In the genomic region with DNA sequence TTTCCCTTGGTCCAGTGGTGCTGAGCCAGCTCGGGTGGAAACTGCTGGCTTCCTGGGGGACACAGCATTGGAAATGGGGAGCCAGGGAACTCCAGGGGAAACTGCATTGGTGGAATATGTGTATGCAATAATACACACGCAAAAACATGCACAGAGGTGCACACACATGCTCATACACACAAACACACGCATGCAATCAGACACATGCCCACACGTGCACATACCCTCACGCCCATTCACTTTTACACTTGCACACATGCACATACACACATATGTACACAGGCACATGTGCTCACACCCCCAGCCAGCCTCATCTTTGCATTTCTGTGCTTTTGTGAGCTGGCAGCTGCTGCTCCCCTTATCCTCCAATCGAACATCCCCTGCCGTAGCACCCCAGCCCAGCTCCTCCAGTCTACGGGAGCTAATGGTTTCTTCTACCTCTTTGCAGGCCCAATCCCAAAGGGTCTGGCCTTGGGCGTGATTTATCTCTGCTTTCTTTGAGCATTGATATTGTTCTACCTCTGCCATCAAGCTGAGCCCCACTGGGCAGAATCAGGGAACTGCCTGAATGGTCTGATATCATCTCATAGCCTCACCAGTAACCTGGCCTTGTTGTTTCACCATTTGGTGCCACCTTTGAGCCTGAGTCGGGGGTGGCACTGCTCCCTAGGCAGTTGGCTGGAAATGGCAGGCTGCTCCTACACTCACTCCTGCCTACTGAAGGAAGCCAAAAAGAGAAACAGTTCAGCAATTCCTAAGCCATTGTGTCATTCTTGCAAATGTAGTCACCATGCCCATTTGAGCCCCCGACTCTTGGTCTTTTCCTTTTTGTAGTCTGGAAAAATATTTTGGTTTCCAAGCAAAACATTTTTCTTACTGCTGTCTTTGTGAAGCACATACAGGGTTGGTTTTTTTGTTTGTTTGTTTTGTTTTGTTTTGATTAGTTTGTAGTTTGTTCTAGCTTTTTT, we compare ENCODE assay signal across 20 cellular contexts.
DNase-seq lines count a peak whose midpoint lies in the region; ATAC-seq and TF ChIP-seq lines count a peak whose summit lies in the region.
"Had no signal": no experiment of that assay in that cellular context is flagged by ENCODE, and none has a peak within 500 bp of the region (broad histone marks: within the 10 kb centered on the region; RNA-seq: fewer than 3 reads in every experiment).

No MANE protein-coding gene starts in this region.

- no peaks in the 10 kb centered on the region for H3K9me3 Mint-ChIP-seq in type B pancreatic cell
- H3K9me3 Mint-ChIP-seq: activated naive CD4-positive, alpha-beta T cell treated with anti-CD3 and anti-CD28 coated beads, Interleukin-2, amount 50 U/mL, for 24 hours; activated T-cell treated with anti-CD3 and anti-CD28 coated beads, Interleukin-2, amount 50 U/mL, for 4 hours; stimulated activated naive B cell treated with anti-CD40 and anti-IgM and Interleukin-4, amounts not matched to agents 10 μg/mL and 1 μg/mL and 100 μg/mL, for 72 hours had no signal

- no peaks in the 10 kb centered on the region for H3K36me3 Mint-ChIP-seq in type B pancreatic cell
- H3K36me3 Mint-ChIP-seq: activated naive CD4-positive, alpha-beta T cell treated with anti-CD3 and anti-CD28 coated beads, Interleukin-2, amount 50 U/mL, for 24 hours; stimulated activated naive B cell treated with anti-CD40 and anti-IgM and Interleukin-4, amounts not matched to agents 10 μg/mL and 1 μg/mL and 100 μg/mL, for 72 hours had no signal

- H3K4me1 Mint-ChIP-seq in type B pancreatic cell (ENCODE audit: unreplicated experiment): no peaks in the 10 kb centered on the region
- H3K4me1 Mint-ChIP-seq: activated naive CD4-positive, alpha-beta T cell treated with anti-CD3 and anti-CD28 coated beads, Interleukin-2, amount 50 U/mL, for 24 hours had no signal

- in situ Hi-C loops in astrocyte of the spinal cord (cut with HindIII; ENCODE audit: low sequenced_read_pairs): no loop called here

- H3K27ac ChIP-seq in right atrium auricular region: no peak overlapping the region
- H3K27ac ChIP-seq: breast epithelium, C4-2B, RWPE1, tibial artery had no signal

- H3K27me3 Mint-ChIP-seq in type B pancreatic cell: no peaks in the 10 kb centered on the region
- H3K27me3 Mint-ChIP-seq: activated naive CD4-positive, alpha-beta T cell treated with anti-CD3 and anti-CD28 coated beads, Interleukin-2, amount 50 U/mL, for 24 hours had no signal

- H3K4me3 ChIP-seq in right atrium auricular region: no peak overlapping the region
- H3K4me3 ChIP-seq in astrocyte of the spinal cord (ENCODE audit: low read depth, low read length): no peak overlapping the region
- H3K4me3 ChIP-seq: breast epithelium, tibial artery had no signal

- ATAC-seq in Right ventricle myocardium inferior (no peak), HG03045 (IDR thresholded peaks at IDR 0.05; ENCODE audit: unreplicated experiment) (no peak)
- ATAC-seq: activated T-cell treated with anti-CD3 and anti-CD28 coated beads, Interleukin-2, amount 50 U/mL, for 4 hours; left cardiac atrium; stimulated activated naive B cell treated with anti-CD40 and anti-IgM and Interleukin-4, amounts not matched to agents 10 μg/mL and 1 μg/mL and 100 μg/mL, for 72 hours had no signal

- TF ChIP-seq CTCF in right atrium auricular region (IDR thresholded peaks at IDR 0.05) (no peak), astrocyte of the spinal cord (IDR thresholded peaks at IDR 0.05; ENCODE audit: low read depth, low read length) (no peak), type B pancreatic cell (conservative IDR thresholded peaks at IDR 0.05) (no peak)

- no peaks in the 10 kb centered on the region for H3K9me3 ChIP-seq in right atrium auricular region
- H3K9me3 ChIP-seq: breast epithelium, tibial artery had no signal

- no peaks in the 10 kb centered on the region for H3K4me1 ChIP-seq in right atrium auricular region
- H3K4me1 ChIP-seq: breast epithelium had no signal

- intact Hi-C loops in Right ventricle myocardium inferior (cut with DNase I): no loop called here

- DNase-seq in right atrium auricular region (ENCODE audit: low spot score) (peak; percentile 32), Right ventricle myocardium inferior (ENCODE audit: missing footprints) (no peak), astrocyte of the spinal cord (ENCODE audit: low read depth, low spot score) (peak; percentile 47), hepatic stellate cell (ENCODE audit: low spot score) (peak; percentile 24), type B pancreatic cell (ENCODE audit: extremely low spot score, unreplicated experiment) (peak; percentile 44), hypothalamus (lab: John Stamatoyannopoulos, UW) (no peak), NCI-H2196 (lab: John Stamatoyannopoulos, UW; ENCODE audit: unreplicated experiment) (no peak)
- DNase-seq: 8988T; activated T-cell treated with anti-CD3 and anti-CD28 coated beads, Interleukin-2, amount 50 U/mL, for 4 hours; hippocampal formation; left cardiac atrium; NCI-H1694 treated with DMSO at 0.1 percent for 48 hours; NCI-H345; stimulated activated naive B cell treated with anti-CD40 and anti-IgM and Interleukin-4, amounts not matched to agents 10 μg/mL and 1 μg/mL and 100 μg/mL, for 72 hours; tibial artery had no signal

- H3K4me3 Mint-ChIP-seq in type B pancreatic cell: no peak overlapping the region
- H3K4me3 Mint-ChIP-seq: activated naive CD4-positive, alpha-beta T cell treated with anti-CD3 and anti-CD28 coated beads, Interleukin-2, amount 50 U/mL, for 24 hours; activated T-cell treated with anti-CD3 and anti-CD28 coated beads, Interleukin-2, amount 50 U/mL, for 4 hours; stimulated activated naive B cell treated with anti-CD40 and anti-IgM and Interleukin-4, amounts not matched to agents 10 μg/mL and 1 μg/mL and 100 μg/mL, for 72 hours had no signal

- H3K27me3 ChIP-seq in right atrium auricular region: no peaks in the 10 kb centered on the region
- H3K27me3 ChIP-seq: tibial artery had no signal

- H3K36me3 ChIP-seq in right atrium auricular region: no peaks in the 10 kb centered on the region
- H3K36me3 ChIP-seq: breast epithelium, tibial artery had no signal

- H3K27ac Mint-ChIP-seq in type B pancreatic cell: no peak overlapping the region
- H3K27ac Mint-ChIP-seq: activated naive CD4-positive, alpha-beta T cell treated with anti-CD3 and anti-CD28 coated beads, Interleukin-2, amount 50 U/mL, for 24 hours; stimulated activated naive B cell treated with anti-CD40 and anti-IgM and Interleukin-4, amounts not matched to agents 10 μg/mL and 1 μg/mL and 100 μg/mL, for 72 hours had no signal

Comparison
In these comparisons a context has a peak if more than half of its experiments do, and no peak if none do; other contexts are left out.
1. DNase-seq: peak in right atrium auricular region (single experiment), astrocyte of the spinal cord (single experiment), hepatic stellate cell (single experiment) and type B pancreatic cell (single experiment); none in Right ventricle myocardium inferior (single experiment), hypothalamus (0 of 51) and NCI-H2196 (single experiment).